32 cellular contexts compared by ENCODE assay signal in the genomic region with DNA sequence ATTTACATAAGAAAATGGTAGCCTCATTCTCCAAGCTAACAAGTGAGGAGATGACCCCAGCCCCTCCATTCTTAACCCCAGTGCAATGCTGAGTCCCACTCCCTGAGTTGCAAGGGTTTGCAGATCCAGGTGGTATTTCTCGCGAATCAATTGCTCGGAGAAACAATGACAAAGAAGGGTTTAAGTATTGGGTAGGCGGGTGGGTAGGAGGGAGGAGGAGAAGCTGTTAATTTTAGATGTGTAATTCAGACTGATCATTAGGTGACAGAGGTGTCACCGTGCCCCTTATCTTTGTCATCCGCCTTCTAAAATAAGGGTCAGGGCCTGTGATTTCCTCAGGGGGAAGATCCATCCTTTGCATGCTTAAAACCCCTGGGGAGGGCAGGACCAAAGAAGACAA. TPM values are rescaled to one million over a fixed set of nuclear protein-coding genes. Genes with fewer than 3 reads are reported as not detected.
"Had no signal": no experiment of that assay in that cellular context is flagged by ENCODE, and none has a peak within 500 bp of the region (broad histone marks: within the 10 kb centered on the region; RNA-seq: fewer than 3 reads in every experiment).

No MANE protein-coding gene starts in this region.

- ATAC-seq: stimulated activated effector memory CD8-positive, alpha-beta T cell treated with anti-CD3 and anti-CD28 coated beads, Interleukin-12 subunit alpha, Interleukin-12 subunit beta, amount 100 ng/mL, for 72 hours; stimulated activated memory B cell treated with anti-CD40 and anti-IgM and Interleukin-4, amounts not matched to agents 10 μg/mL and 1 μg/mL and 100 μg/mL, for 72 hours; stimulated activated naive B cell treated with anti-CD40 and anti-IgM and Interleukin-4, amounts not matched to agents 10 μg/mL and 1 μg/mL and 100 μg/mL, for 72 hours; stimulated activated naive CD8-positive, alpha-beta T cell treated with anti-CD3 and anti-CD28 coated beads, Interleukin-15, amount 100 ng/mL, for 72 hours; stimulated activated naive CD8-positive, alpha-beta T cell treated with anti-CD3 and anti-CD28 coated beads, Interleukin-15, Interleukin-2, amounts not matched to agents 100 U/mL and 50 U/mL, for 24 hours; upper lobe of right lung had no signal

- H3K9me3 Mint-ChIP-seq: stimulated activated effector memory CD8-positive, alpha-beta T cell treated with anti-CD3 and anti-CD28 coated beads, Interleukin-12 subunit alpha, Interleukin-12 subunit beta, amount 100 ng/mL, for 72 hours; stimulated activated memory B cell treated with anti-CD40 and anti-IgM and Interleukin-4, amounts not matched to agents 10 μg/mL and 1 μg/mL and 100 μg/mL, for 72 hours; stimulated activated naive CD8-positive, alpha-beta T cell treated with anti-CD3 and anti-CD28 coated beads, Interleukin-15, amount 100 ng/mL, for 72 hours; stimulated activated naive CD8-positive, alpha-beta T cell treated with anti-CD3 and anti-CD28 coated beads, Interleukin-15, Interleukin-2, amounts not matched to agents 100 ng/mL and 50 ng/mL, for 24 hours; type B pancreatic cell had no signal

- H3K27me3 ChIP-seq: stomach, suprapubic skin, testis, thyroid gland, tibial artery, tibial nerve, transverse colon, upper lobe of left lung, upper lobe of right lung, uterus, vagina had no signal

- H3K4me1 Mint-ChIP-seq: stimulated activated effector memory CD8-positive, alpha-beta T cell treated with anti-CD3 and anti-CD28 coated beads, Interleukin-12 subunit alpha, Interleukin-12 subunit beta, amount 100 ng/mL, for 72 hours; stimulated activated memory B cell treated with anti-CD40 and anti-IgM and Interleukin-4, amounts not matched to agents 10 μg/mL and 1 μg/mL and 100 μg/mL, for 72 hours; stimulated activated naive B cell treated with anti-CD40 and anti-IgM and Interleukin-4, amounts not matched to agents 10 μg/mL and 1 μg/mL and 100 μg/mL, for 72 hours; stimulated activated naive CD8-positive, alpha-beta T cell treated with anti-CD3 and anti-CD28 coated beads, Interleukin-15, amount 100 ng/mL, for 72 hours had no signal

- H3K27ac ChIP-seq: stomach, suprapubic skin, testis, thoracic aorta, thyroid gland, tibial artery, tibial nerve, transverse colon, upper lobe of left lung, upper lobe of right lung, uterus, vagina had no signal

- H3K4me3 ChIP-seq: stomach, suprapubic skin, testis, thoracic aorta, thyroid gland, tibial artery, tibial nerve, transverse colon, upper lobe of left lung, upper lobe of right lung, uterus, vagina had no signal

- H3K27me3 Mint-ChIP-seq: stimulated activated memory B cell treated with anti-CD40 and anti-IgM and Interleukin-4, amounts not matched to agents 10 μg/mL and 1 μg/mL and 100 μg/mL, for 72 hours; stimulated activated naive CD8-positive, alpha-beta T cell treated with anti-CD3 and anti-CD28 coated beads, Interleukin-15, amount 100 ng/mL, for 72 hours; type B pancreatic cell had no signal

- DNase-seq: stimulated activated CD4-positive, alpha-beta T cell treated with anti-CD3 and anti-CD28 coated beads, Interleukin-2, amount 100 ng/mL, for 48 hours; stimulated activated CD4-positive, alpha-beta T cell treated with anti-CD3 and anti-CD28 coated beads, Interleukin-4, amount 100 ng/mL, for 1 hour; stimulated activated CD4-positive, alpha-beta T cell treated with anti-CD3 and anti-CD28 coated beads, Interleukin-4, amount 100 ng/mL, for 24 hours; stimulated activated CD4-positive, alpha-beta T cell treated with anti-CD3 and anti-CD28 coated beads, Interleukin-4, amount 100 ng/mL, for 4 hours; stimulated activated CD8-positive, alpha-beta memory T cell treated with anti-CD3 and anti-CD28 coated beads, Interleukin-4, amount 100 ng/mL, for 48 hours; stimulated activated naive B cell treated with anti-CD40 and anti-IgM and Interleukin-4, amounts not matched to agents 10 μg/mL and 1 μg/mL and 100 μg/mL, for 72 hours; stimulated activated naive CD4-positive, alpha-beta T cell; stimulated activated naive CD4-positive, alpha-beta T cell treated with Interleukin-2 at 50 U/mL for 16 hours; stimulated activated naive CD8-positive, alpha-beta T cell treated with anti-CD3 and anti-CD28 coated beads, Interleukin-15, amount 100 ng/mL, for 72 hours; stimulated activated naive CD8-positive, alpha-beta T cell treated with anti-CD3 and anti-CD28 coated beads, Interleukin-15, Interleukin-2, amounts not matched to agents 100 U/mL and 50 U/mL, for 24 hours; stomach; substantia nigra; testis; thyroid gland; tibial artery; transverse colon; trophoblast cell; upper lobe of left lung; upper lobe of right lung; uterus had no signal

- H3K4me3 Mint-ChIP-seq: stimulated activated effector memory CD8-positive, alpha-beta T cell treated with anti-CD3 and anti-CD28 coated beads, Interleukin-12 subunit alpha, Interleukin-12 subunit beta, amount 100 ng/mL, for 72 hours; stimulated activated memory B cell treated with anti-CD40 and anti-IgM and Interleukin-4, amounts not matched to agents 10 μg/mL and 1 μg/mL and 100 μg/mL, for 72 hours; stimulated activated naive B cell treated with anti-CD40 and anti-IgM and Interleukin-4, amounts not matched to agents 10 μg/mL and 1 μg/mL and 100 μg/mL, for 72 hours; stimulated activated naive CD8-positive, alpha-beta T cell treated with anti-CD3 and anti-CD28 coated beads, Interleukin-15, amount 100 ng/mL, for 72 hours; stimulated activated naive CD8-positive, alpha-beta T cell treated with anti-CD3 and anti-CD28 coated beads, Interleukin-15, Interleukin-2, amounts not matched to agents 100 ng/mL and 50 ng/mL, for 24 hours; type B pancreatic cell had no signal

- H3K4me1 ChIP-seq: stomach, testis, thyroid gland, tibial nerve, transverse colon, upper lobe of right lung, uterus had no signal

- H3K36me3 Mint-ChIP-seq: stimulated activated effector memory CD8-positive, alpha-beta T cell treated with anti-CD3 and anti-CD28 coated beads, Interleukin-12 subunit alpha, Interleukin-12 subunit beta, amount 100 ng/mL, for 72 hours; stimulated activated memory B cell treated with anti-CD40 and anti-IgM and Interleukin-4, amounts not matched to agents 10 μg/mL and 1 μg/mL and 100 μg/mL, for 72 hours; stimulated activated naive B cell treated with anti-CD40 and anti-IgM and Interleukin-4, amounts not matched to agents 10 μg/mL and 1 μg/mL and 100 μg/mL, for 72 hours; type B pancreatic cell had no signal

- H3K36me3 ChIP-seq: stomach, suprapubic skin, thoracic aorta, thyroid gland, tibial artery, tibial nerve, transverse colon, upper lobe of left lung, upper lobe of right lung, uterus, vagina had no signal

- H3K27ac Mint-ChIP-seq: stimulated activated effector memory CD8-positive, alpha-beta T cell treated with anti-CD3 and anti-CD28 coated beads, Interleukin-12 subunit alpha, Interleukin-12 subunit beta, amount 100 ng/mL, for 72 hours; stimulated activated memory B cell treated with anti-CD40 and anti-IgM and Interleukin-4, amounts not matched to agents 10 μg/mL and 1 μg/mL and 100 μg/mL, for 72 hours; stimulated activated naive B cell treated with anti-CD40 and anti-IgM and Interleukin-4, amounts not matched to agents 10 μg/mL and 1 μg/mL and 100 μg/mL, for 72 hours; stimulated activated naive CD8-positive, alpha-beta T cell treated with anti-CD3 and anti-CD28 coated beads, Interleukin-15, Interleukin-2, amounts not matched to agents 100 ng/mL and 50 ng/mL, for 24 hours; type B pancreatic cell had no signal

RNA-seq across cellular contexts. Expression of gene GRXCR2, which starts 46.6 kb away (rescaled TPM):
- total RNA-seq: stomach, subcutaneous adipose tissue, temporal lobe, thoracic aorta, tibial nerve, transverse colon, upper lobe of left lung, upper lobe of right lung, ureter, urinary bladder, uterus, vagina had no signal
- polyA plus RNA-seq: stomach, urinary bladder had no signal
